Comparison of ENCODE assay signal across 8 cellular contexts in the genomic region with DNA sequence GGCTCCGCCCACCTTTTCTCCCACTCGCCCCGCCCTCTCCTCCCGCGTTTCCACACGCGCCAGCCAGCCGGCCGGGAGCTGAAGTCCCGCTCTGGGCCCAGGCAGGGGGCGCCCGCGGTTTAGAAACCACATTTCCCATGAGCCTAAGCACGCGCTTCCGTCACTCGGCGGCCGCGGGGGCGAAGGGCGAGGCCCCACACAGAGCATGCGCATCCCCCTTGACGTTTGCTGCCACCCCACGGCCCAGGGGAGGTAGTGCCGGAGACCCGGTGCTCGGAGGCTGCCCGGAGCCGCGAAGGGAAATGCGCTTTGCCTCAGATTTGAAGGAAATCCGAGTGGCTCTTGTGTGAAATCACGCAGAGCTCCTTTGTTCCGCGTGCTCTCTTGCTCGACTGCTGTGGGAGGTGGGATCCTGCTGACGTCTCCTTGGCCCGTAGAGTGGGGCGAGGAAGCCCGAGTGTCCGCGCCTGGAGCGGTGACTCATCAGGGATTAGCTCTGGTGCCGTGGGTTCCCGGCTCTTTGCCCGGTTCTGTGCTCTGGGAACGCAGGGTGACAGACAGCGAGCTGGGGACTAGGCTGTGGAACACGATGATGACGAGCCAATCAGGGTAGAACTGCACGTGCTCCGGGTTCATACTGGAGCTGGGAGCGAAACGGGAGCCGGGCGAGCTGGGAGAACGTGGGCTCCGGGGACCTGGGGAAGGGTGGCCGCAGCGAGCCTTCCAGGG. TPM values are rescaled to one million over a fixed set of nuclear protein-coding genes. Genes with fewer than 3 reads are reported as not detected.
A peak's percentile ranks its signal among the peaks of the same experiment; 100 is the strongest.
DNase-seq lines count a peak whose midpoint lies in the region; ATAC-seq and TF ChIP-seq lines count a peak whose summit lies in the region.

No MANE protein-coding gene starts in this region.

- H3K4me1 Mint-ChIP-seq in GM23338, result peaks cover 13% of the 10 kb centered on the region
- peaks cover 32% of the 10 kb centered on the region for H3K4me1 Mint-ChIP-seq in activated T-helper 2 cell treated with anti-CD3 and anti-CD28 coated beads, Interferon-gamma antibody, Interleukin-2, Interleukin-4, amounts not matched to agents 10 μg/mL and 5 μg/mL and 100 μg/mL, durations not matched to agents 14 hours and 24 hours and 36 hours (ENCODE audit: low read depth)
- H3K4me1 Mint-ChIP-seq in natural killer cell treated with Interleukin-12 subunit alpha and Interleukin-12 subunit beta and Interleukin-15 and Interleukin-18, amount 100 ng/mL, for 72 hours (ENCODE audit: low read depth in 2 of 2), result peaks cover 20% of the 10 kb centered on the region in 2 donors

- H3K9me3 Mint-ChIP-seq in GM23338, result no peaks in the 10 kb centered on the region; the same call in 2 of the 3 replicates
- no peaks in the 10 kb centered on the region for H3K9me3 Mint-ChIP-seq in activated T-helper 2 cell treated with anti-CD3 and anti-CD28 coated beads, Interferon-gamma antibody, Interleukin-2, Interleukin-4, amounts not matched to agents 10 μg/mL and 5 μg/mL and 100 μg/mL, durations not matched to agents 14 hours and 24 hours and 36 hours
- no peaks in the 10 kb centered on the region for H3K9me3 Mint-ChIP-seq in natural killer cell treated with Interleukin-12 subunit alpha and Interleukin-12 subunit beta and Interleukin-15 and Interleukin-18, amount 100 ng/mL, for 72 hours

- peak overlapping the region; percentile 99 for H2AFZ ChIP-seq in GM23338

- peak overlapping the region; percentile 82 for H3K4me2 ChIP-seq in GM23338

- intact Hi-C loops in activated T-helper 2 cell treated with anti-CD3 and anti-CD28 coated beads, Interferon-gamma antibody, Interleukin-2, Interleukin-4, amounts not matched to agents 10 μg/mL and 5 μg/mL and 100 μg/mL, durations not matched to agents 14 hours and 24 hours and 36 hours (cut with micrococcal nuclease), result loop anchor here (1.0 to 10.0 kb wide), 7 partner anchors 11 to 1017 kb away; a partner anchor contains a TSS

- peak overlapping the region; percentile 93 for H3K4me3 Mint-ChIP-seq in GM23338
- peak overlapping the region; percentile 94 for H3K4me3 Mint-ChIP-seq in activated T-helper 2 cell treated with anti-CD3 and anti-CD28 coated beads, Interferon-gamma antibody, Interleukin-2, Interleukin-4, amounts not matched to agents 10 μg/mL and 5 μg/mL and 100 μg/mL, durations not matched to agents 14 hours and 24 hours and 36 hours (ENCODE audit: low read depth)
- peak overlapping the region; percentile 94 for H3K4me3 Mint-ChIP-seq in natural killer cell treated with Interleukin-12 subunit alpha and Interleukin-12 subunit beta and Interleukin-15 and Interleukin-18, amount 100 ng/mL, for 72 hours

- H3F3A ChIP-seq in GM23338 (replicated peaks; ENCODE audit: low read depth), result no peaks in the 10 kb centered on the region; the same call in 1 of the 2 replicates

- H3K36me3 Mint-ChIP-seq in GM23338 (ENCODE audit: low read depth), result no peaks in the 10 kb centered on the region
- H3K36me3 Mint-ChIP-seq in activated T-helper 2 cell treated with anti-CD3 and anti-CD28 coated beads, Interferon-gamma antibody, Interleukin-2, Interleukin-4, amounts not matched to agents 10 μg/mL and 5 μg/mL and 100 μg/mL, durations not matched to agents 14 hours and 24 hours and 36 hours (ENCODE audit: low read depth), result peaks cover 4% of the 10 kb centered on the region
- no peaks in the 10 kb centered on the region for H3K36me3 Mint-ChIP-seq in natural killer cell treated with Interleukin-12 subunit alpha and Interleukin-12 subunit beta and Interleukin-15 and Interleukin-18, amount 100 ng/mL, for 72 hours

- DNase-seq in EL (peak; percentile 99), GM23338 (ENCODE audit: low spot score) (peak; percentile 99), LHCN-M2 (ENCODE audit: low read depth) (peak; percentile 98), RPMI7951 (ENCODE audit: low read depth) (peak; percentile 97), fibroblast of peridontal ligament (ENCODE audit: extremely low read depth) (peak; percentile 99)
- peak; percentile 98 for DNase-seq in activated T-helper 2 cell treated with anti-CD3 and anti-CD28 coated beads, Interferon-gamma antibody, Interleukin-2, Interleukin-4, amounts not matched to agents 10 μg/mL and 5 μg/mL and 100 μg/mL, durations not matched to agents 14 hours and 24 hours and 36 hours (ENCODE audit: low spot score)
- peak; percentile 99 for DNase-seq in natural killer cell treated with Interleukin-12 subunit alpha and Interleukin-12 subunit beta and Interleukin-15 and Interleukin-18, amount 100 ng/mL, for 72 hours (ENCODE audit: low spot score)
- DNase-seq in stimulated activated naive CD8-positive, alpha-beta T cell treated with anti-CD3 and anti-CD28 coated beads, Interleukin-15, Interleukin-2, amounts not matched to agents 100 U/mL and 50 U/mL, for 24 hours, result peak; percentile 99

- peak overlapping the region; percentile 99 for H3K27ac Mint-ChIP-seq in GM23338
- H3K27ac Mint-ChIP-seq in activated T-helper 2 cell treated with anti-CD3 and anti-CD28 coated beads, Interferon-gamma antibody, Interleukin-2, Interleukin-4, amounts not matched to agents 10 μg/mL and 5 μg/mL and 100 μg/mL, durations not matched to agents 14 hours and 24 hours and 36 hours, result peak overlapping the region; percentile 92
- H3K27ac Mint-ChIP-seq in natural killer cell treated with Interleukin-12 subunit alpha and Interleukin-12 subunit beta and Interleukin-15 and Interleukin-18, amount 100 ng/mL, for 72 hours, result peak overlapping the region; percentile 95 to 97

- peaks cover 17% of the 10 kb centered on the region for H4K20me1 ChIP-seq in GM23338 (replicated peaks; ENCODE audit: insufficient read depth)

- H3K4me1 ChIP-seq in GM23338 (ENCODE audit: insufficient read depth), result peaks cover 19% of the 10 kb centered on the region

- peak overlapping the region; percentile 74 for H3K4me3 ChIP-seq in GM23338

- peaks cover 39% of the 10 kb centered on the region for H3K79me2 ChIP-seq in GM23338 (replicated peaks; ENCODE audit: insufficient read depth)

- no peaks in the 10 kb centered on the region for H3K9me2 ChIP-seq in GM23338 (ENCODE audit: insufficient read depth)

- TF ChIP-seq CTCF in GM23338 (conservative IDR thresholded peaks at IDR 0.05; ENCODE audit: low read depth in 2 of 2), result peak; percentile 57 to 78

- H3K36me3 ChIP-seq in GM23338 (ENCODE audit: insufficient read depth), result no peaks in the 10 kb centered on the region

- no peaks in the 10 kb centered on the region for H3K27me3 ChIP-seq in GM23338 (ENCODE audit: insufficient read depth)

- peak; percentile 83 for ATAC-seq in GM23338
- peak; percentile 92 to 95 for ATAC-seq in natural killer cell treated with Interleukin-12 subunit alpha and Interleukin-12 subunit beta and Interleukin-15 and Interleukin-18, amount 100 ng/mL, for 72 hours
- ATAC-seq in stimulated activated naive CD8-positive, alpha-beta T cell treated with anti-CD3 and anti-CD28 coated beads, Interleukin-15, Interleukin-2, amounts not matched to agents 100 U/mL and 50 U/mL, for 24 hours, result peak; percentile 89

- peak overlapping the region; percentile 99 for H3K27ac ChIP-seq in GM23338 (ENCODE audit: low read depth)

- peaks cover 6% of the 10 kb centered on the region for H3K27me3 Mint-ChIP-seq in GM23338 (ENCODE audit: insufficient read depth, low read depth, poor library complexity)
- peaks cover 6% of the 10 kb centered on the region for H3K27me3 Mint-ChIP-seq in activated T-helper 2 cell treated with anti-CD3 and anti-CD28 coated beads, Interferon-gamma antibody, Interleukin-2, Interleukin-4, amounts not matched to agents 10 μg/mL and 5 μg/mL and 100 μg/mL, durations not matched to agents 14 hours and 24 hours and 36 hours (ENCODE audit: low read depth)
- H3K27me3 Mint-ChIP-seq in natural killer cell treated with Interleukin-12 subunit alpha and Interleukin-12 subunit beta and Interleukin-15 and Interleukin-18, amount 100 ng/mL, for 72 hours, result peaks cover 0 to 3% of the 10 kb centered on the region in 2 donors

TF ChIP-seq in GM23338, 12 proteins besides CTCF, POLR2A, EP300 and RAD21 (continues in another document):
- TF ChIP-seq EZH2 (IDR thresholded peaks at IDR 0.05; ENCODE audit: low read depth, unreplicated experiment), result no peak
- peak; percentile 87 for TF ChIP-seq POLR2AphosphoS5 (IDR thresholded peaks at IDR 0.05; ENCODE audit: low read depth)
- TF ChIP-seq CREB1 (CRISPR knock-in tag; IDR thresholded peaks at IDR 0.05; ENCODE audit: low read depth), result peak; percentile 94
- TF ChIP-seq NANOG (IDR thresholded peaks at IDR 0.05; ENCODE audit: borderline replicate concordance), result no peak
- no peak for TF ChIP-seq STAT1 (IDR thresholded peaks at IDR 0.05; ENCODE audit: unreplicated experiment)
- TF ChIP-seq ZNF114 (CRISPR knock-in tag; IDR thresholded peaks at IDR 0.05), result no peak

RNA-seq across cellular contexts. Expression of a gene that starts 0.4 kb away (rescaled TPM):
- 36.6 and 48.8 TPM in 2 replicates for total RNA-seq in GM23338 (2014; rRNA removed; shearing (Covaris generic))
- polyA plus RNA-seq in GM23338 (2016; fragmentation: Nextera tagmentation; extraction: Ambion mirVana), result 12.8 and 14.4 TPM in 2 replicates
- total RNA-seq in LHCN-M2 (2014; rRNA removed), result 30.3 and 31.1 TPM in 2 replicates
- 6.8 TPM for polyA plus RNA-seq in LHCN-M2 (2012)
- 23.5 and 23.8 TPM in 2 replicates for total RNA-seq in RPMI7951 (2014; rRNA removed; shearing (Covaris generic))
- 15.7 and 15.8 TPM in 2 replicates for total RNA-seq in activated T-helper 2 cell treated with anti-CD3 and anti-CD28 coated beads, Interferon-gamma antibody, Interleukin-2, Interleukin-4, amounts not matched to agents 10 μg/mL and 5 μg/mL and 100 μg/mL, durations not matched to agents 14 hours and 24 hours and 36 hours
- 10 to 100 TPM; 10.3 to 25.9 TPM for total RNA-seq in natural killer cell treated with Interleukin-12 subunit alpha and Interleukin-12 subunit beta and Interleukin-15 and Interleukin-18, amount 100 ng/mL, for 72 hours

Comparison
In these comparisons a context has a peak if more than half of its experiments do, and no peak if none do; other contexts are left out.
1. Peak in every context shown above with its lines: DNase-seq, ATAC-seq, H3K4me3 ChIP-seq and H3K27ac ChIP-seq.